Comparison of ENCODE assay signal across 17 cellular contexts in genomic region chr1:233503351-233503950, GRCh38.
DNase-seq lines count a peak whose midpoint lies in the region; ATAC-seq lines count a peak whose summit lies in the region.
"Had no signal": no experiment of that assay in that cellular context is flagged by ENCODE, and none has a peak within 500 bp of the region (broad histone marks: within the 10 kb centered on the region; RNA-seq: fewer than 3 reads in every experiment).

No MANE protein-coding gene starts in this region.

- in situ Hi-C loops in G401 (cut with HindIII; ENCODE audit: low sequenced_read_pairs), result no loop called here

- no peak for ATAC-seq in HG03025 (IDR thresholded peaks at IDR 0.05; ENCODE audit: low FRiP score, unreplicated experiment)
- ATAC-seq: A549 had no signal

- DNase-seq in G401 (ENCODE audit: low spot score), result peak; percentile 88
- peak; percentile 71 to 96 for DNase-seq in NCI-H446 (lab: John Stamatoyannopoulos, UW)
- peak; percentile 84 for DNase-seq in cerebellar cortex (ENCODE audit: low spot score)
- DNase-seq in dermis blood vessel endothelial cell, result no peak
- DNase-seq in AG20443 (ENCODE audit: low spot score), result no peak
- DNase-seq: 8988T; ACHN; Calu3; CD4-positive, alpha-beta memory T cell; COR-L47; DMS79; EL; GF-D8; GOT3; HFFc6 had no signal

Comparison
In these comparisons a context has a peak if more than half of its experiments do, and no peak if none do; other contexts are left out.
1. DNase-seq: peak in G401 (single experiment), NCI-H446 (2 of 2) and cerebellar cortex (single experiment); none in dermis blood vessel endothelial cell (single experiment) and AG20443 (single experiment).